Comparison of ENCODE assay signal across 1 cellular context in genomic region chr17:60577147-60577925, GRCh38.
TF ChIP-seq lines count a peak whose summit lies in the region.

No MANE protein-coding gene starts in this region.

TF ChIP-seq in H1, 55 proteins besides CTCF, POLR2A, EP300 and RAD21 (continued from another document):
- TF ChIP-seq TEAD4 (IDR thresholded peaks at IDR 0.05; ENCODE audit: low read depth, low read length) (no peak), KDM5A (IDR thresholded peaks at IDR 0.05; ENCODE audit: low read length) (no peak), POU5F1 (IDR thresholded peaks at IDR 0.05; ENCODE audit: low read depth, low read length) (no peak)
